8 cellular contexts compared by ENCODE assay signal in the genomic region with DNA sequence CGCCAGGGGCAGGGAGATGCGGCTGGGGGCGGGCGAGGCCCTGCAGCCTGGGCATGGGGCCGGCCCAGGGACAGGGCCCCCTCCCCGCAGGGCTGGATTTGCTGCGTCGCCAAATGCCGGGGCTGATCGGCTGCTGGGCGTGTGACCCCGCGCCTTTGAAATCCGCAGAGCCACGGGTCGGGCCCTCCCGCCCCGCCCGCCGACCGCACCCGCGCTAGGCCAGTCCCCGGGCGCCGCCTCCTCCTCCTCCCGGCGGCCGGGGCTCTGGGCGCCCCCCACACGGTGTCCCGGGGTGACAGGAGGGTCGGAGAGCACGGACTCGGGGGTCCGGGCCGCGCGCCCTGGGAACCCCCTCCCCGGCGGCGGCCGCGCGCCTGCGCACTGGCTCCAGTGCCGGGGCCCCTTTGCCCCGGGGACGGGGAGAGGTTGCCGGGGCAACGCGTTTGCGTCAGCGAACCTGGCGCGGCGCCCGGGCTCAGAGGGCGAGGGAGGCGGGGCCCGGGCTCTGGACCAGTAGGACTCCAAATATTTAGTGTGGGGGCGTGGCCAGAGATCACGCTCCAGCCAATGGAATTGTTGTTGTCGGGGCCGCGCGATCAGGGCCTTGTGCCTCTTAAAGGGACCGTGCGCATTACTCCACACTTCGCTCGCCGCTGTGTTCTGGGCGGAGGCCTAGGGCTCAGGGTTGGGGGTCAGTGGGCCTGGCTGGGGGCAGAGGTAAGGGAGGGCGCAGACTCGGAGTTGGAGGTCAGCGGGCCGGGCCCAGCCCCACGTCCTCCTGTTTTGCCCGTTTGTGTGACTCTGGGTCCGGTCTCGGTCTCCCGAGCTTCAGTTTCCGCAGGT. TPM values are rescaled to one million over a fixed set of nuclear protein-coding genes. Genes with fewer than 3 reads are reported as not detected.
DNase-seq lines count a peak whose midpoint lies in the region; TF ChIP-seq lines count a peak whose summit lies in the region.

No MANE protein-coding gene starts in this region.

- no peaks in the 10 kb centered on the region for H3K27me3 Mint-ChIP-seq in activated naive CD4-positive, alpha-beta T cell treated with anti-CD3 and anti-CD28 coated beads, Interleukin-2, amount 10 ng/mL, durations not matched to agents 7 days and 5 days

- H3K36me3 Mint-ChIP-seq in activated naive CD4-positive, alpha-beta T cell treated with anti-CD3 and anti-CD28 coated beads, Interleukin-2, amount 10 ng/mL, durations not matched to agents 7 days and 5 days: peaks cover 1% of the 10 kb centered on the region

- peak overlapping the region; percentile 95 for H3K27ac Mint-ChIP-seq in activated naive CD4-positive, alpha-beta T cell treated with anti-CD3 and anti-CD28 coated beads, Interleukin-2, amount 10 ng/mL, durations not matched to agents 7 days and 5 days

- in situ Hi-C loops in SK-MEL-5 (cut with HindIII; ENCODE audit: low pct_unique_long_range_greater_than_20kb, low sequenced_read_pairs): no loop called here

- TF ChIP-seq CTCF in HFF-Myc (IDR thresholded peaks at IDR 0.05; ENCODE audit: low read depth, low read length, missing control alignments): no peak

- DNase-seq in GM04503 (ENCODE audit: low read depth) (peak; percentile 79), HFF-Myc (ENCODE audit: extremely low read depth, low read depth) (peak; percentile 93), NAMALWA (ENCODE audit: low spot score) (peak; percentile 99), SK-MEL-5 (ENCODE audit: low read depth, low spot score) (peak; percentile 96), germinal center (ENCODE audit: low spot score) (peak; percentile 97), non-pigmented ciliary epithelial cell (ENCODE audit: low read depth) (peak; percentile 70), superior temporal gyrus (ENCODE audit: extremely low spot score) (peak; percentile 99)
- DNase-seq in activated naive CD4-positive, alpha-beta T cell treated with anti-CD3 and anti-CD28 coated beads, Interleukin-2, amount 10 ng/mL, durations not matched to agents 7 days and 5 days: peak; percentile 99

- H3K4me1 Mint-ChIP-seq in activated naive CD4-positive, alpha-beta T cell treated with anti-CD3 and anti-CD28 coated beads, Interleukin-2, amount 10 ng/mL, durations not matched to agents 7 days and 5 days: peaks cover 46% of the 10 kb centered on the region

- CTCF ChIA-PET in activated naive CD4-positive, alpha-beta T cell treated with anti-CD3 and anti-CD28 coated beads, Interleukin-2, amount 10 ng/mL, durations not matched to agents 7 days and 5 days (lab: Charles Lee): interaction anchor here (0.6 to 1.5 kb wide), 2 partner anchors 9 to 24 kb away, joined by 3 to 4 read pairs; no protein-coding TSS in a partner anchor

- peak overlapping the region; percentile 91 for H3K4me3 Mint-ChIP-seq in activated naive CD4-positive, alpha-beta T cell treated with anti-CD3 and anti-CD28 coated beads, Interleukin-2, amount 10 ng/mL, durations not matched to agents 7 days and 5 days

- no peaks in the 10 kb centered on the region for H3K9me3 Mint-ChIP-seq in activated naive CD4-positive, alpha-beta T cell treated with anti-CD3 and anti-CD28 coated beads, Interleukin-2, amount 10 ng/mL, durations not matched to agents 7 days and 5 days

- H3K4me3 ChIP-seq in HFF-Myc (replicated peaks; ENCODE audit: low read depth, low read length): peak overlapping the region; percentile 52

RNA-seq across cellular contexts. Expression of gene MKNK2, which starts 10.3 kb away (rescaled TPM):
- total RNA-seq in SK-MEL-5 (2014; rRNA removed; shearing (Covaris generic)): 19.1 and 22.2 TPM in 2 replicates
- 54.7 and 64.5 TPM in 2 replicates for polyA plus RNA-seq in SK-MEL-5 (2015; cell fraction: cytosol; rRNA removed)
- 67.2 and 76.0 TPM in 2 replicates for polyA plus RNA-seq in SK-MEL-5 (2015; cell fraction: nucleus; rRNA removed)

RNA-seq across cellular contexts. Expression of gene MOB3A, which starts 34.8 kb away (rescaled TPM):
- 5.0 and 5.1 TPM in 2 replicates for total RNA-seq in SK-MEL-5 (2014; rRNA removed; shearing (Covaris generic))
- polyA plus RNA-seq in SK-MEL-5 (2015; cell fraction: cytosol; rRNA removed): 14.2 and 17.0 TPM in 2 replicates
- polyA plus RNA-seq in SK-MEL-5 (2015; cell fraction: nucleus; rRNA removed): 3.0 and 3.7 TPM in 2 replicates

RNA-seq across cellular contexts. Expression of gene IZUMO4, which starts 35.4 kb away (rescaled TPM):
- 0.40 TPM in 1 of 2 replicates, not detected in the other for total RNA-seq in SK-MEL-5 (2014; rRNA removed; shearing (Covaris generic))
- polyA plus RNA-seq in SK-MEL-5 (2015; cell fraction: cytosol; rRNA removed): 0.19 TPM in 1 of 2 replicates, not detected in the other
- 2.8 and 10.3 TPM in 2 replicates for polyA plus RNA-seq in SK-MEL-5 (2015; cell fraction: nucleus; rRNA removed)

RNA-seq across cellular contexts. Expression of gene BTBD2, which starts 45.8 kb away (rescaled TPM):
- 30.2 and 34.5 TPM in 2 replicates for total RNA-seq in SK-MEL-5 (2014; rRNA removed; shearing (Covaris generic))
- polyA plus RNA-seq in SK-MEL-5 (2015; cell fraction: cytosol; rRNA removed): 81.8 and 111 TPM in 2 replicates
- 97.7 and 143 TPM in 2 replicates for polyA plus RNA-seq in SK-MEL-5 (2015; cell fraction: nucleus; rRNA removed)

Comparison
In these comparisons a context has a peak if more than half of its experiments do, and no peak if none do; other contexts are left out.
1. Peak in every context shown above with its lines: DNase-seq and H3K4me3 ChIP-seq.